Comparison of ENCODE assay signal across 1 cellular context in genomic region chr10:133219782-133220181, GRCh38.
TF ChIP-seq lines count a peak whose summit lies in the region.

No MANE protein-coding gene starts in this region.

TF ChIP-seq in H1, 55 proteins besides CTCF, POLR2A, EP300 and RAD21:
- 0 out of 2 replicates have a peak, but pooled peaks have one; percentile 11 for TF ChIP-seq KDM5A (IDR thresholded peaks at IDR 0.05; ENCODE audit: low read length)
- TF ChIP-seq SIN3A (conservative IDR thresholded peaks at IDR 0.05 in 1 of 2, IDR thresholded peaks at IDR 0.05 in 1 of 2; ENCODE audit: low read depth in 1 of 2, low read length in 2 of 2) = 0 out of 4 replicates have a peak, but pooled peaks of 1 of the 2 experiments have one; percentile 20
- no peak for TF ChIP-seq BACH1 (IDR thresholded peaks at IDR 0.05; ENCODE audit: low read length)
